ENCODE assay signal across 11 cellular contexts in genomic region chr19:47097396-47098217, GRCh38. TPM values are rescaled to one million over a fixed set of nuclear protein-coding genes. Genes with fewer than 3 reads are reported as not detected.
A peak's percentile ranks its signal among the peaks of the same experiment; 100 is the strongest.
DNase-seq lines count a peak whose midpoint lies in the region; ATAC-seq and TF ChIP-seq lines count a peak whose summit lies in the region.
"Had no signal": no experiment of that assay in that cellular context is flagged by ENCODE, and none has a peak within 500 bp of the region (broad histone marks: within the 10 kb centered on the region; RNA-seq: fewer than 3 reads in every experiment).

No MANE protein-coding gene starts in this region.

- H3K4me1 ChIP-seq in CD4-positive, CD25-positive, alpha-beta regulatory T cell (ENCODE audit: control insufficient read depth, insufficient read depth, low read length, poor library complexity, severe bottlenecking), result peaks cover 36% of the 10 kb centered on the region
- peaks cover 16 to 66% (median 62%) of the 10 kb centered on the region in 9 donors for H3K4me1 ChIP-seq in heart right ventricle
- peaks cover 2% of the 10 kb centered on the region for H3K4me1 ChIP-seq in prostate gland (replicated peaks)
- H3K4me1 ChIP-seq: SJSA1 had no signal

- H3K9me3 Mint-ChIP-seq in CD4-positive, CD25-positive, alpha-beta regulatory T cell, result no peaks in the 10 kb centered on the region
- no peaks in the 10 kb centered on the region for H3K9me3 Mint-ChIP-seq in activated CD4-positive, alpha-beta memory T cell treated with anti-CD3 and anti-CD28 coated beads, Interleukin-2, amount 10 ng/mL, durations not matched to agents 7 days and 5 days

- peaks cover 7% of the 10 kb centered on the region for H3K36me3 ChIP-seq in CD4-positive, CD25-positive, alpha-beta regulatory T cell (ENCODE audit: control insufficient read depth, insufficient read depth, low read length)
- H3K36me3 ChIP-seq in heart right ventricle (peaks cover 0 to 24% (median 8%) of the 10 kb centered on the region in 9 donors), prostate gland (no peaks in the 10 kb centered on the region)

- no peak for ATAC-seq in CD4-positive, CD25-positive, alpha-beta regulatory T cell (ENCODE audit: low read depth in 2 of 2)
- ATAC-seq in heart right ventricle (peak; percentile 24 to 65 (median 62)), HG02798 (IDR thresholded peaks at IDR 0.05; ENCODE audit: poor library complexity, unreplicated experiment) (no peak), GM21737 (IDR thresholded peaks at IDR 0.05; ENCODE audit: unreplicated experiment) (no peak)

- intact Hi-C loops in heart right ventricle (cut with DNase I), result loop anchor here in 2 of 10 donors (1.0 to 2.0 kb wide), 2 partner anchors 15 to 27 kb away; partner anchors contain the start of gene ZC3H4 (in 1 of the 2)
- intact Hi-C loops in prostate gland (cut with DNase I), result no loop called here

- DNase-seq in CD4-positive, CD25-positive, alpha-beta regulatory T cell, result no peak
- no peak for DNase-seq in activated CD4-positive, alpha-beta memory T cell treated with anti-CD3 and anti-CD28 coated beads, Interleukin-2, amount 10 ng/mL, durations not matched to agents 7 days and 5 days
- DNase-seq in heart right ventricle (peak; percentile 40 to 63), prostate gland (ENCODE audit: low spot score) (no peak), NCI-H187 treated with DMSO at 0.1 percent for 48 hours (lab: John Stamatoyannopoulos, UW) (no peak), HuH-7.5 (ENCODE audit: low spot score) (no peak)
- DNase-seq: activated naive CD4-positive, alpha-beta T cell; EL had no signal

- H3K4me3 ChIP-seq in CD4-positive, CD25-positive, alpha-beta regulatory T cell (ENCODE audit: low read depth, low read length), result no peak overlapping the region
- H3K4me3 ChIP-seq in heart right ventricle, result peak overlapping the region in 6 of 10 donors; percentile 6 to 35 (median 32)
- no peak overlapping the region for H3K4me3 ChIP-seq in prostate gland
- H3K4me3 ChIP-seq: SJSA1 had no signal

- no peaks in the 10 kb centered on the region for H3K27me3 Mint-ChIP-seq in CD4-positive, CD25-positive, alpha-beta regulatory T cell
- H3K27me3 Mint-ChIP-seq in activated CD4-positive, alpha-beta memory T cell treated with anti-CD3 and anti-CD28 coated beads, Interleukin-2, amount 10 ng/mL, durations not matched to agents 7 days and 5 days, result no peaks in the 10 kb centered on the region

- TF ChIP-seq POLR2A in prostate gland (IDR thresholded peaks at IDR 0.05), result no peak

- H3K9me3 ChIP-seq in CD4-positive, CD25-positive, alpha-beta regulatory T cell (ENCODE audit: control insufficient read depth in 2 of 2, low read length in 2 of 2), result no peaks in the 10 kb centered on the region
- H3K9me3 ChIP-seq in heart right ventricle (no peaks in the 10 kb centered on the region), prostate gland (no peaks in the 10 kb centered on the region)
- H3K9me3 ChIP-seq: SJSA1 had no signal

- H3K4me1 Mint-ChIP-seq in CD4-positive, CD25-positive, alpha-beta regulatory T cell, result peaks cover 5 to 76% (median 44%) of the 10 kb centered on the region in 4 donors
- peaks cover 73% of the 10 kb centered on the region for H3K4me1 Mint-ChIP-seq in activated CD4-positive, alpha-beta memory T cell treated with anti-CD3 and anti-CD28 coated beads, Interleukin-2, amount 10 ng/mL, durations not matched to agents 7 days and 5 days

- POLR2A ChIA-PET in activated CD4-positive, alpha-beta memory T cell treated with anti-CD3 and anti-CD28 coated beads, Interleukin-2, amount 10 ng/mL, durations not matched to agents 7 days and 5 days (lab: Charles Lee), result interaction anchor here (10.2 kb wide), 1 partner anchor 12 kb away, joined by 704 read pairs; the partner anchor contains the start of gene ZC3H4

- 49 to 63% methylated on average over 31 of the region's 31 CpGs for WGBS in heart right ventricle, 2 donors
- WGBS in prostate gland, result 64% methylated on average over 31 of the region's 31 CpGs

- CTCF ChIA-PET in activated CD4-positive, alpha-beta memory T cell treated with anti-CD3 and anti-CD28 coated beads, Interleukin-2, amount 10 ng/mL, durations not matched to agents 7 days and 5 days (lab: Charles Lee), result interaction anchor here (1.2 to 2.2 kb wide), 2 partner anchors 11 to 16 kb away, joined by 4 to 9 read pairs; partner anchors contain the start of gene ZC3H4

- H3K27me3 ChIP-seq in CD4-positive, CD25-positive, alpha-beta regulatory T cell (ENCODE audit: control insufficient read depth, insufficient read depth, low read length), result no peaks in the 10 kb centered on the region
- H3K27me3 ChIP-seq in heart right ventricle (no peaks in the 10 kb centered on the region), prostate gland (replicated peaks; ENCODE audit: insufficient read depth) (no peaks in the 10 kb centered on the region)
- H3K27me3 ChIP-seq: SJSA1 had no signal

- H3K27ac ChIP-seq in CD4-positive, CD25-positive, alpha-beta regulatory T cell (ENCODE audit: insufficient read depth, low read length, poor library complexity, severe bottlenecking), result no peak overlapping the region
- H3K27ac ChIP-seq in heart right ventricle (peak overlapping the region in 9 of 10 donors; percentile 51 to 86 (median 67)), prostate gland (peak overlapping the region; percentile 77 to 84)
- H3K27ac ChIP-seq: SJSA1 had no signal

- H3K36me3 Mint-ChIP-seq in CD4-positive, CD25-positive, alpha-beta regulatory T cell, result peaks cover 16% of the 10 kb centered on the region
- peaks cover 50% of the 10 kb centered on the region for H3K36me3 Mint-ChIP-seq in activated CD4-positive, alpha-beta memory T cell treated with anti-CD3 and anti-CD28 coated beads, Interleukin-2, amount 10 ng/mL, durations not matched to agents 7 days and 5 days (ENCODE audit: low read depth)

- H3K27ac Mint-ChIP-seq in CD4-positive, CD25-positive, alpha-beta regulatory T cell, result peak overlapping the region in 2 of 3 donors; percentile 66 to 92
- peak overlapping the region; percentile 52 for H3K27ac Mint-ChIP-seq in activated CD4-positive, alpha-beta memory T cell treated with anti-CD3 and anti-CD28 coated beads, Interleukin-2, amount 10 ng/mL, durations not matched to agents 7 days and 5 days

- TF ChIP-seq CTCF in heart right ventricle (IDR thresholded peaks at IDR 0.05) (no peak), prostate gland (IDR thresholded peaks at IDR 0.05) (no peak)

- H3K4me3 Mint-ChIP-seq in CD4-positive, CD25-positive, alpha-beta regulatory T cell, result peak overlapping the region in 1 of 4 donors; percentile 35
- no peak overlapping the region for H3K4me3 Mint-ChIP-seq in activated CD4-positive, alpha-beta memory T cell treated with anti-CD3 and anti-CD28 coated beads, Interleukin-2, amount 10 ng/mL, durations not matched to agents 7 days and 5 days

RNA-seq across cellular contexts. Expression of gene ZC3H4, which starts 16.0 kb away (rescaled TPM):
- 84.7 TPM for total RNA-seq in CD4-positive, CD25-positive, alpha-beta regulatory T cell
- under 1 TPM; 0.58 to 0.84 (median 0.69) TPM for polyA plus RNA-seq in CD4-positive, CD25-positive, alpha-beta regulatory T cell
- 100 to 1,000 TPM in 1 of 2 experiments, 10 to 100 TPM in 1; 98.3 to 104 TPM for total RNA-seq in activated CD4-positive, alpha-beta memory T cell treated with anti-CD3 and anti-CD28 coated beads, Interleukin-2, amount 10 ng/mL, durations not matched to agents 7 days and 5 days
- total RNA-seq in heart right ventricle, result 10 to 100 TPM; 19.5 to 32.8 (median 26.1) TPM
- polyA plus RNA-seq in heart right ventricle, result 10 to 100 TPM in 1 of 2 donors, 1 to 10 TPM in 1; 4.5 to 13.8 TPM
- 10 to 100 TPM; 35.3 to 49.1 TPM for total RNA-seq in prostate gland

RNA-seq across cellular contexts. Expression of gene SAE1, which starts 33.0 kb away (rescaled TPM):
- total RNA-seq in CD4-positive, CD25-positive, alpha-beta regulatory T cell, result 45.5 TPM
- polyA plus RNA-seq in CD4-positive, CD25-positive, alpha-beta regulatory T cell, result 100 to 1,000 TPM; 106 to 127 (median 115) TPM
- total RNA-seq in activated CD4-positive, alpha-beta memory T cell treated with anti-CD3 and anti-CD28 coated beads, Interleukin-2, amount 10 ng/mL, durations not matched to agents 7 days and 5 days, result 100 to 1,000 TPM; 150 TPM
- total RNA-seq in heart right ventricle (10 to 100 TPM; 32.5 to 53.3 (median 45.5) TPM), prostate gland (10 to 100 TPM; 48.4 to 73.0 TPM)
- 10 to 100 TPM; 11.9 to 60.2 TPM for polyA plus RNA-seq in heart right ventricle

RNA-seq across cellular contexts. Expression of gene TMEM160, which starts 49.2 kb away (rescaled TPM):
- 27.4 TPM for total RNA-seq in CD4-positive, CD25-positive, alpha-beta regulatory T cell
- polyA plus RNA-seq in CD4-positive, CD25-positive, alpha-beta regulatory T cell, result 100 to 1,000 TPM; 101 to 160 (median 144) TPM
- 10 to 100 TPM; 56.2 to 56.3 TPM for total RNA-seq in activated CD4-positive, alpha-beta memory T cell treated with anti-CD3 and anti-CD28 coated beads, Interleukin-2, amount 10 ng/mL, durations not matched to agents 7 days and 5 days
- total RNA-seq in heart right ventricle (10 to 100 TPM; 17.9 to 34.1 (median 23.7) TPM), prostate gland (10 to 100 TPM; 23.4 to 55.5 TPM)
- 10 to 100 TPM; 15.4 to 83.8 TPM for polyA plus RNA-seq in heart right ventricle

Comparison
In these comparisons a context has a peak if more than half of its experiments do, and no peak if none do; other contexts are left out.
1. ATAC-seq: peak in heart right ventricle (8 of 8); none in CD4-positive, CD25-positive, alpha-beta regulatory T cell (0 of 2), HG02798 (single experiment) and GM21737 (single experiment).
2. DNase-seq: peak in heart right ventricle (2 of 2); none in CD4-positive, CD25-positive, alpha-beta regulatory T cell (0 of 3), activated CD4-positive, alpha-beta memory T cell treated with anti-CD3 and anti-CD28 coated beads, Interleukin-2, amount 10 ng/mL, durations not matched to agents 7 days and 5 days (single experiment), prostate gland (single experiment), NCI-H187 treated with DMSO at 0.1 percent for 48 hours (single experiment) and HuH-7.5 (single experiment).
3. H3K4me3 ChIP-seq: peak in heart right ventricle (6 of 10); none in CD4-positive, CD25-positive, alpha-beta regulatory T cell (single experiment) and prostate gland (0 of 2).